1 cellular context compared by ENCODE assay signal in the genomic region with DNA sequence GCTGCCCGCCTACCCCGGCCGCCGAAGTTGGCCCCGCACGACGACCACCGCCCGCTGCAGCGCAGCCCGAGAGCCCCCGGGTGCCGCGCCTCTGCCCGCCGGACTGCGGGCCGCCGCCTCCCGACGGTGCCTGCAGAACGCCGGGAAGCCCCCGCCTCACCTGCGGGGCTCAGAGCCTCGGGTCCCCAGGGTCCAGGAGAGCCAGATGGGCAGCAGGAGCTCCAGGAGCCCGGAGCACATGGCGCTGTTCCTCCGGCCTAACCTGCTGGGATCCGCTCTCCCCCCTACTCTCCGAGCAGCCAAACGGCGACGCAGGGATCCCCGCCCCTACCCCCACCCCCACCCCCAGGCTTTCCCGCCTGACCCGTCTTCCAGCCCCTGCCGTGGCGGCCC.
A peak's percentile ranks its signal among the peaks of the same experiment; 100 is the strongest.
TF ChIP-seq lines count a peak whose summit lies in the region.

No MANE protein-coding gene starts in this region.

TF ChIP-seq in H1, 55 proteins besides CTCF, POLR2A, EP300 and RAD21 (continued from another document):
- TF ChIP-seq KDM4A (IDR thresholded peaks at IDR 0.05; ENCODE audit: low read depth, low read length, severe bottlenecking) (peak; percentile 55), HDAC2 (IDR thresholded peaks at IDR 0.05; ENCODE audit: borderline replicate concordance in 1 of 2, low read depth in 2 of 2, low read length in 2 of 2) (no peak), ASH2L (IDR thresholded peaks at IDR 0.05; ENCODE audit: low read length) (peak; percentile 30), BCL11A (IDR thresholded peaks at IDR 0.05; ENCODE audit: low read depth in 2 of 2, low read length in 2 of 2) (no peak), TAF1 (IDR thresholded peaks at IDR 0.05; ENCODE audit: low read depth, low read length) (0 out of 2 replicates have a peak, but pooled peaks have one; percentile 24), POLR2AphosphoS5 (IDR thresholded peaks at IDR 0.05; ENCODE audit: low read depth, low read length) (peak; percentile 56; the same call in 1 of the 2 replicates), POU5F1 (IDR thresholded peaks at IDR 0.05; ENCODE audit: low read depth, low read length) (no peak), PHF8 (conservative IDR thresholded peaks at IDR 0.05; ENCODE audit: low read depth, low read length) (0 out of 2 replicates have a peak, but pooled peaks have one; percentile 34)
